ENCODE assay signal across 20 cellular contexts in the genomic region with DNA sequence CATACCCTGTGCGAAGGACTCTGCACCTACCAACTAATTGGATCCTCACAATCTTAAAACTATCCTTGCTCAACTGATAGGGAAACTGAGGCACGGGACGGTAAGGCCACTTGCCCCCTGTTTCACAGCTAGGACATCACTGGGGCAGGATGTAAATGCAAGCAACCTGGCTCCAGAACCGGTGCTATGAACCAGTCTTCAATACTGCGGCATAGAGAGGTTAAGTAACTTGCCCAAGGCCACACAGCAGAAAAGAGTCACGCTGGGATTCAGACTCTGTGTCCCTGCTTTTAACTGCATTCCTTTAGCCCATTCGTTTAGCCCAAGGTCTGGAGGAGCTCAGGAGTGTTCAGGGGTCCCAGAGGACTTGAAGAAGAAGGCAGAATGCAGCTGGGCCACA.
DNase-seq lines count a peak whose midpoint lies in the region; ATAC-seq, FAIRE-seq and TF ChIP-seq lines count a peak whose summit lies in the region.
"Had no signal": no experiment of that assay in that cellular context is flagged by ENCODE, and none has a peak within 500 bp of the region (broad histone marks: within the 10 kb centered on the region; RNA-seq: fewer than 3 reads in every experiment).

No MANE protein-coding gene starts in this region.

- H4K12ac ChIP-seq in trophoblast cell (ENCODE audit: low read depth, low read length) = no peak overlapping the region

- H4K8ac ChIP-seq in trophoblast cell (ENCODE audit: low read depth, low read length) = no peak overlapping the region

- H2BK12ac ChIP-seq in trophoblast cell (ENCODE audit: low read length) = no peak overlapping the region

- H3K4ac ChIP-seq in trophoblast cell (ENCODE audit: low read depth, low read length) = peak overlapping the region; percentile 3

- POLR2A ChIA-PET in A549 (lab: Yijun Ruan, JAX) = no interaction called here
- POLR2A ChIA-PET in CD8-positive, alpha-beta memory T cell (lab: Charles Lee) = no interaction called here
- POLR2A ChIA-PET in RWPE1 (lab: Yijun Ruan, JAX; ENCODE audit: low non-redundant PET) = no interaction called here

- no peak overlapping the region for H2BK120ac ChIP-seq in trophoblast cell (ENCODE audit: insufficient read depth, low read length, poor library complexity)

- H2BK5ac ChIP-seq in trophoblast cell (ENCODE audit: low read depth, low read length, poor library complexity) = no peak overlapping the region

- ATAC-seq in A549 (no peak), GM21367 (IDR thresholded peaks at IDR 0.05; ENCODE audit: unreplicated experiment) (no peak)

- H4K91ac ChIP-seq in trophoblast cell (ENCODE audit: low read depth, low read length) = no peak overlapping the region

- H3K9ac ChIP-seq in trophoblast cell (ENCODE audit: low read length) = no peak overlapping the region

- WGBS in A549 (ENCODE audit: missing lambda C conversion rate) = 78% methylated on average over 7 of the region's 7 CpGs
- no CpG with 5 or more reads among the region's 7 CpGs for WGBS in trophoblast cell (ENCODE audit: extremely low coverage, insufficient coverage, insufficient read length)

- H3K27me3 ChIP-seq in CD8-positive, alpha-beta memory T cell (ENCODE audit: insufficient read depth, low read length, poor library complexity, severe bottlenecking) = no peaks in the 10 kb centered on the region
- H3K27me3 ChIP-seq in trophoblast cell (ENCODE audit: insufficient read depth, low read length) (no peaks in the 10 kb centered on the region), SJCRH30 (no peaks in the 10 kb centered on the region)

- no peaks in the 10 kb centered on the region for H3K27me3 Mint-ChIP-seq in CD8-positive, alpha-beta memory T cell
- H3K27me3 Mint-ChIP-seq: CD4-positive, CD25-positive, alpha-beta regulatory T cell had no signal

- H3K9me3 Mint-ChIP-seq in CD8-positive, alpha-beta memory T cell = no peaks in the 10 kb centered on the region
- H3K9me3 Mint-ChIP-seq: CD4-positive, CD25-positive, alpha-beta regulatory T cell had no signal

- no peak overlapping the region for H2AFZ ChIP-seq in trophoblast cell (ENCODE audit: insufficient read depth, low read length, poor library complexity)

- no peak overlapping the region for H3K23ac ChIP-seq in trophoblast cell (ENCODE audit: low read length)

- no peak overlapping the region for H3K4me3 ChIP-seq in A549
- no peak overlapping the region for H3K4me3 ChIP-seq in CD8-positive, alpha-beta memory T cell (ENCODE audit: low read length)
- H3K4me3 ChIP-seq in trophoblast cell (ENCODE audit: low read depth, low read length) = no peak overlapping the region
- no peak overlapping the region for H3K4me3 ChIP-seq in SJCRH30

- no peaks in the 10 kb centered on the region for H3K79me2 ChIP-seq in trophoblast cell (ENCODE audit: control insufficient read depth, insufficient read depth, low read length, poor library complexity)

- no peak overlapping the region for H3K4me3 Mint-ChIP-seq in CD8-positive, alpha-beta memory T cell
- H3K4me3 Mint-ChIP-seq: CD4-positive, CD25-positive, alpha-beta regulatory T cell had no signal

- H3K9me3 ChIP-seq in A549 (no peaks in the 10 kb centered on the region), trophoblast cell (ENCODE audit: insufficient read depth, low read depth, low read length) (peaks cover 2% of the 10 kb centered on the region), SJCRH30 (replicated peaks) (no peaks in the 10 kb centered on the region)
- H3K9me3 ChIP-seq in CD8-positive, alpha-beta memory T cell (ENCODE audit: low read length) = no peaks in the 10 kb centered on the region

- FAIRE-seq in A549 (lab: Jason Lieb, UNC) = no peak
- FAIRE-seq: HTR-8/SVneo had no signal

- peaks cover 18 to 45% (median 39%) of the 10 kb centered on the region in 3 donors for H3K4me1 Mint-ChIP-seq in CD8-positive, alpha-beta memory T cell

- no peak overlapping the region for H2AK5ac ChIP-seq in trophoblast cell (ENCODE audit: low read length)

- H3K36me3 ChIP-seq in CD8-positive, alpha-beta memory T cell (ENCODE audit: insufficient read depth, low read length) = no peaks in the 10 kb centered on the region
- peaks cover 37 to 38% of the 10 kb centered on the region in 2 experiments for H3K36me3 ChIP-seq in trophoblast cell (ENCODE audit: control insufficient read depth in 1 of 2, insufficient read depth in 2 of 2, low read length in 2 of 2)
- peaks cover 34% of the 10 kb centered on the region for H3K36me3 ChIP-seq in SJCRH30

- H3K14ac ChIP-seq in trophoblast cell (ENCODE audit: low read length) = no peak overlapping the region

- CTCF ChIA-PET in A549 (lab: Yijun Ruan, JAX) = interaction anchor here (1.0 to 2.2 kb wide), 3 partner anchors 10 to 280 kb away, joined by 4 to 7 read pairs (median 4); no protein-coding TSS in a partner anchor
- CTCF ChIA-PET in CD8-positive, alpha-beta memory T cell (lab: Charles Lee) = no interaction called here
- CTCF ChIA-PET in RWPE1 (lab: Yijun Ruan, JAX) = no interaction called here

- TF ChIP-seq POLR2A in A549 (IDR thresholded peaks at IDR 0.05; ENCODE audit: low read length) = no peak

- no peak for DNase-seq in A549 (ENCODE audit: low read depth in 1 of 2, low spot score in 1 of 2)
- no peak for DNase-seq in CD8-positive, alpha-beta memory T cell
- DNase-seq in caudate nucleus (lab: John Stamatoyannopoulos, UW) = no peak
- peak; percentile 44 to 77 for DNase-seq in trophoblast cell
- no peak for DNase-seq in RWPE1 (ENCODE audit: low spot score)
- DNase-seq in RPMI8226 = no peak
- DNase-seq in SJCRH30 = no peak
- DNase-seq: ACHN; Calu3; CD4-positive, CD25-positive, alpha-beta regulatory T cell; DMS53; HCEC 1CT; NCI-H1105 treated with DMSO at 0.1 percent for 48 hours; NCI-H187; NCI-H345; NCI-H526 treated with DMSO at 0.1 percent for 48 hours; NK-92 treated with Interleukin-12 subunit alpha and Interleukin-12 subunit beta, amount 100 ng/mL, for 24 hours had no signal

- H3K4me1 ChIP-seq in A549 (no peaks in the 10 kb centered on the region; the same call in 2 of the 3 replicates), trophoblast cell (ENCODE audit: control insufficient read depth in 1 of 2, insufficient read depth in 2 of 2, low read length in 2 of 2) (peaks cover 0 to 6% of the 10 kb centered on the region in 2 experiments), SJCRH30 (peaks cover 15% of the 10 kb centered on the region; the same call in 1 of the 2 replicates)
- H3K4me1 ChIP-seq in CD8-positive, alpha-beta memory T cell (ENCODE audit: insufficient read depth, low read length) = peaks cover 14% of the 10 kb centered on the region

- TF ChIP-seq CTCF in A549 (IDR thresholded peaks at IDR 0.05) = no peak
- no peak for TF ChIP-seq CTCF in RWPE1 (conservative IDR thresholded peaks at IDR 0.05; ENCODE audit: low read depth)

- peak overlapping the region in 5 of 8 donors; percentile 34 to 80 (median 53) for H3K27ac Mint-ChIP-seq in CD8-positive, alpha-beta memory T cell

- H3K36me3 Mint-ChIP-seq in CD8-positive, alpha-beta memory T cell = peaks cover 0 to 35% (median 5%) of the 10 kb centered on the region in 3 donors

- TF ChIP-seq RAD21 in A549 (conservative IDR thresholded peaks at IDR 0.05 in 1 of 2, IDR thresholded peaks at IDR 0.05 in 1 of 2) = no peak

- H3K4me2 ChIP-seq in A549 (no peak overlapping the region), trophoblast cell (ENCODE audit: low read length) (no peak overlapping the region)

- H3K79me1 ChIP-seq in trophoblast cell (ENCODE audit: low read length) = no peaks in the 10 kb centered on the region

- no peak overlapping the region for H3K27ac ChIP-seq in A549
- H3K27ac ChIP-seq in CD8-positive, alpha-beta memory T cell (ENCODE audit: low read depth, low read length) = no peak overlapping the region
- H3K27ac ChIP-seq in caudate nucleus (ENCODE audit: low read depth, low read length) = peak overlapping the region; percentile 36
- H3K27ac ChIP-seq in trophoblast cell (ENCODE audit: low read depth, low read length) = no peak overlapping the region
- H3K27ac ChIP-seq in RWPE1 = no peak overlapping the region
- no peak overlapping the region for H3K27ac ChIP-seq in SJCRH30
- H3K27ac ChIP-seq: HL-60 had no signal

- no peak for TF ChIP-seq EP300 in A549 (IDR thresholded peaks at IDR 0.05)

- no peak overlapping the region for H3K18ac ChIP-seq in trophoblast cell (ENCODE audit: low read length)

TF ChIP-seq in A549, 52 proteins besides CTCF, POLR2A, EP300 and RAD21:
- TF ChIP-seq ZFP36 (IDR thresholded peaks at IDR 0.05; ENCODE audit: borderline replicate concordance, partially characterized antibody) = peak; percentile 23
- TF ChIP-seq, protein P1, sequence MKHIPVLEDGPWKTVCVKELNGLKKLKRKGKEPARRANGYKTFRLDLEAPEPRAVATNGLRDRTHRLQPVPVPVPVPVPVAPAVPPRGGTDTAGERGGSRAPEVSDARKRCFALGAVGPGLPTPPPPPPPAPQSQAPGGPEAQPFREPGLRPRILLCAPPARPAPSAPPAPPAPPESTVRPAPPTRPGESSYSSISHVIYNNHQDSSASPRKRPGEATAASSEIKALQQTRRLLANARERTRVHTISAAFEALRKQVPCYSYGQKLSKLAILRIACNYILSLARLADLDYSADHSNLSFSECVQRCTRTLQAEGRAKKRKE (CRISPR knock-in tag; IDR thresholded peaks at IDR 0.05; ENCODE audit: low read depth) = no peak

Comparison
In these comparisons a context has a peak if more than half of its experiments do, and no peak if none do; other contexts are left out.
1. DNase-seq: peak in trophoblast cell (2 of 2); none in A549 (0 of 2), CD8-positive, alpha-beta memory T cell (0 of 5), caudate nucleus (0 of 61), RWPE1 (single experiment), RPMI8226 (single experiment) and SJCRH30 (0 of 2).